In genomic region chr10:5829267-5829666, GRCh38 we compare ENCODE assay signal across 2 cellular contexts.
A peak's percentile ranks its signal among the peaks of the same experiment; 100 is the strongest.
TF ChIP-seq lines count a peak whose summit lies in the region.

No MANE protein-coding gene starts in this region.

TF ChIP-seq in GM23338, 12 proteins besides CTCF, POLR2A, EP300 and RAD21:
- TF ChIP-seq, protein P1, sequence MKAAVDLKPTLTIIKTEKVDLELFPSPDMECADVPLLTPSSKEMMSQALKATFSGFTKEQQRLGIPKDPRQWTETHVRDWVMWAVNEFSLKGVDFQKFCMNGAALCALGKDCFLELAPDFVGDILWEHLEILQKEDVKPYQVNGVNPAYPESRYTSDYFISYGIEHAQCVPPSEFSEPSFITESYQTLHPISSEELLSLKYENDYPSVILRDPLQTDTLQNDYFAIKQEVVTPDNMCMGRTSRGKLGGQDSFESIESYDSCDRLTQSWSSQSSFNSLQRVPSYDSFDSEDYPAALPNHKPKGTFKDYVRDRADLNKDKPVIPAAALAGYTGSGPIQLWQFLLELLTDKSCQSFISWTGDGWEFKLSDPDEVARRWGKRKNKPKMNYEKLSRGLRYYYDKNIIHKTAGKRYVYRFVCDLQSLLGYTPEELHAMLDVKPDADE (IDR thresholded peaks at IDR 0.05): no peak
- TF ChIP-seq REST (IDR thresholded peaks at IDR 0.05; ENCODE audit: unreplicated experiment) (no peak), ZNF331 (CRISPR knock-in tag; IDR thresholded peaks at IDR 0.05; ENCODE audit: low read depth) (no peak), EZH2 (IDR thresholded peaks at IDR 0.05; ENCODE audit: low read depth, unreplicated experiment) (no peak), ZNF114 (CRISPR knock-in tag; IDR thresholded peaks at IDR 0.05) (no peak), NANOG (IDR thresholded peaks at IDR 0.05; ENCODE audit: borderline replicate concordance) (no peak), POLR2AphosphoS5 (IDR thresholded peaks at IDR 0.05; ENCODE audit: low read depth) (no peak), JUNB (IDR thresholded peaks at IDR 0.05; ENCODE audit: unreplicated experiment) (no peak), EZH2phosphoT487 (IDR thresholded peaks at IDR 0.05; ENCODE audit: unreplicated experiment) (no peak), STAT1 (IDR thresholded peaks at IDR 0.05; ENCODE audit: unreplicated experiment) (no peak), CREB1 (CRISPR knock-in tag; IDR thresholded peaks at IDR 0.05; ENCODE audit: low read depth) (no peak)
- TF ChIP-seq, protein P2, sequence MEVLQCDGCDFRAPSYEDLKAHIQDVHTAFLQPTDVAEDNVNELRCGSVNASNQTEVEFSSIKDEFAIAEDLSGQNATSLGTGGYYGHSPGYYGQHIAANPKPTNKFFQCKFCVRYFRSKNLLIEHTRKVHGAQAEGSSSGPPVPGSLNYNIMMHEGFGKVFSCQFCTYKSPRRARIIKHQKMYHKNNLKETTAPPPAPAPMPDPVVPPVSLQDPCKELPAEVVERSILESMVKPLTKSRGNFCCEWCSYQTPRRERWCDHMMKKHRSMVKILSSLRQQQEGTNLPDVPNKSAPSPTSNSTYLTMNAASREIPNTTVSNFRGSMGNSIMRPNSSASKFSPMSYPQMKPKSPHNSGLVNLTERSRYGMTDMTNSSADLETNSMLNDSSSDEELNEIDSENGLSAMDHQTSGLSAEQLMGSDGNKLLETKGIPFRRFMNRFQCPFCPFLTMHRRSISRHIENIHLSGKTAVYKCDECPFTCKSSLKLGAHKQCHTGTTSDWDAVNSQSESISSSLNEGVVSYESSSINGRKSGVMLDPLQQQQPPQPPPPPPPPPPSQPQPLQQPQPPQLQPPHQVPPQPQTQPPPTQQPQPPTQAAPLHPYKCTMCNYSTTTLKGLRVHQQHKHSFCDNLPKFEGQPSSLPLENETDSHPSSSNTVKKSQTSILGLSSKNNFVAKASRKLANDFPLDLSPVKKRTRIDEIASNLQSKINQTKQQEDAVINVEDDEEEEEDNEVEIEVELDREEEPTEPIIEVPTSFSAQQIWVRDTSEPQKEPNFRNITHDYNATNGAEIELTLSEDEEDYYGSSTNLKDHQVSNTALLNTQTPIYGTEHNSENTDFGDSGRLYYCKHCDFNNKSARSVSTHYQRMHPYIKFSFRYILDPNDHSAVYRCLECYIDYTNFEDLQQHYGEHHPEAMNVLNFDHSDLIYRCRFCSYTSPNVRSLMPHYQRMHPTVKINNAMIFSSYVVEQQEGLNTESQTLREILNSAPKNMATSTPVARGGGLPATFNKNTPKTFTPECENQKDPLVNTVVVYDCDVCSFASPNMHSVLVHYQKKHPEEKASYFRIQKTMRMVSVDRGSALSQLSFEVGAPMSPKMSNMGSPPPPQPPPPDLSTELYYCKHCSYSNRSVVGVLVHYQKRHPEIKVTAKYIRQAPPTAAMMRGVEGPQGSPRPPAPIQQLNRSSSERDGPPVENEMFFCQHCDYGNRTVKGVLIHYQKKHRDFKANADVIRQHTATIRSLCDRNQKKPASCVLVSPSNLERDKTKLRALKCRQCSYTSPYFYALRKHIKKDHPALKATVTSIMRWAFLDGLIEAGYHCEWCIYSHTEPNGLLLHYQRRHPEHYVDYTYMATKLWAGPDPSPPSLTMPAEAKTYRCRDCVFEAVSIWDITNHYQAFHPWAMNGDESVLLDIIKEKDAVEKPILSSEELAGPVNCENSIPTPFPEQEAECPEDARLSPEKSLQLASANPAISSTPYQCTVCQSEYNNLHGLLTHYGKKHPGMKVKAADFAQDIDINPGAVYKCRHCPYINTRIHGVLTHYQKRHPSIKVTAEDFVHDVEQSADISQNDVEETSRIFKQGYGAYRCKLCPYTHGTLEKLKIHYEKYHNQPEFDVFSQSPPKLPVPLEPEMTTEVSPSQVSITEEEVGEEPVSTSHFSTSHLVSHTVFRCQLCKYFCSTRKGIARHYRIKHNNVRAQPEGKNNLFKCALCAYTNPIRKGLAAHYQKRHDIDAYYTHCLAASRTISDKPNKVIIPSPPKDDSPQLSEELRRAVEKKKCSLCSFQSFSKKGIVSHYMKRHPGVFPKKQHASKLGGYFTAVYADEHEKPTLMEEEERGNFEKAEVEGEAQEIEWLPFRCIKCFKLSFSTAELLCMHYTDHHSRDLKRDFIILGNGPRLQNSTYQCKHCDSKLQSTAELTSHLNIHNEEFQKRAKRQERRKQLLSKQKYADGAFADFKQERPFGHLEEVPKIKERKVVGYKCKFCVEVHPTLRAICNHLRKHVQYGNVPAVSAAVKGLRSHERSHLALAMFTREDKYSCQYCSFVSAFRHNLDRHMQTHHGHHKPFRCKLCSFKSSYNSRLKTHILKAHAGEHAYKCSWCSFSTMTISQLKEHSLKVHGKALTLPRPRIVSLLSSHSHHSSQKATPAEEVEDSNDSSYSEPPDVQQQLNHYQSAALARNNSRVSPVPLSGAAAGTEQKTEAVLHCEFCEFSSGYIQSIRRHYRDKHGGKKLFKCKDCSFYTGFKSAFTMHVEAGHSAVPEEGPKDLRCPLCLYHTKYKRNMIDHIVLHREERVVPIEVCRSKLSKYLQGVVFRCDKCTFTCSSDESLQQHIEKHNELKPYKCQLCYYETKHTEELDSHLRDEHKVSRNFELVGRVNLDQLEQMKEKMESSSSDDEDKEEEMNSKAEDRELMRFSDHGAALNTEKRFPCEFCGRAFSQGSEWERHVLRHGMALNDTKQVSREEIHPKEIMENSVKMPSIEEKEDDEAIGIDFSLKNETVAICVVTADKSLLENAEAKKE (CRISPR knock-in tag; IDR thresholded peaks at IDR 0.05): no peak
TF ChIP-seq in GM23338: peak in this region for 0.

TF ChIP-seq in K562, 482 proteins besides CTCF, POLR2A, EP300 and RAD21 (continued from another document and continues in another):
- peak; percentile 74 for TF ChIP-seq TAL1 (IDR thresholded peaks at IDR 0.05)
- peak; percentile 67 for TF ChIP-seq ZBTB2 (IDR thresholded peaks at IDR 0.05)
- peak; percentile 60 for TF ChIP-seq GATA2 (CRISPR knock-in tag; IDR thresholded peaks at IDR 0.05)
- 0 out of 2 replicates have a peak, but pooled peaks have one; percentile 13 for TF ChIP-seq ZEB2 (IDR thresholded peaks at IDR 0.05)
- TF ChIP-seq CBFA2T3 (IDR thresholded peaks at IDR 0.05): peak; percentile 74
- no peak for TF ChIP-seq ZNF431 (CRISPR knock-in tag; IDR thresholded peaks at IDR 0.05)
- peak; percentile 77 for TF ChIP-seq ZNF592 (IDR thresholded peaks at IDR 0.05)
- TF ChIP-seq POLR2AphosphoS5 (IDR thresholded peaks at IDR 0.05; ENCODE audit: control insufficient read depth, insufficient read depth, low read depth, low read length): 0 out of 2 replicates have a peak, but pooled peaks have one; percentile 32
- peak; percentile 46; the same call in 1 of the 2 replicates for TF ChIP-seq CC2D1A (IDR thresholded peaks at IDR 0.05)
- 0 out of 2 replicates have a peak, but pooled peaks have one; percentile 10 for TF ChIP-seq ZNF316 (IDR thresholded peaks at IDR 0.05)
- TF ChIP-seq PML (IDR thresholded peaks at IDR 0.05; ENCODE audit: low read length): 0 out of 2 replicates have a peak, but pooled peaks have one; percentile 51
- 0 out of 2 replicates have a peak, but pooled peaks have one; percentile 25 for TF ChIP-seq MEF2D (tag; conservative IDR thresholded peaks at IDR 0.05; ENCODE audit: low read depth)
- TF ChIP-seq ZNF197 (CRISPR knock-in tag; IDR thresholded peaks at IDR 0.05; ENCODE audit: low read depth): no peak
- peak; percentile 81; the same call in 1 of the 2 replicates for TF ChIP-seq DPF2 (IDR thresholded peaks at IDR 0.05)
- peak; percentile 69 for TF ChIP-seq SMARCA4 (IDR thresholded peaks at IDR 0.05)
- TF ChIP-seq NCOR1 (IDR thresholded peaks at IDR 0.05): peak; percentile 34; the same call in 1 of the 2 replicates
- TF ChIP-seq CHAMP1 (IDR thresholded peaks at IDR 0.05): peak; percentile 58
- TF ChIP-seq ARID1B (IDR thresholded peaks at IDR 0.05): peak; percentile 85
- peak; percentile 80 for TF ChIP-seq TCF3 (CRISPR knock-in tag; IDR thresholded peaks at IDR 0.05)
- TF ChIP-seq, protein P3, sequence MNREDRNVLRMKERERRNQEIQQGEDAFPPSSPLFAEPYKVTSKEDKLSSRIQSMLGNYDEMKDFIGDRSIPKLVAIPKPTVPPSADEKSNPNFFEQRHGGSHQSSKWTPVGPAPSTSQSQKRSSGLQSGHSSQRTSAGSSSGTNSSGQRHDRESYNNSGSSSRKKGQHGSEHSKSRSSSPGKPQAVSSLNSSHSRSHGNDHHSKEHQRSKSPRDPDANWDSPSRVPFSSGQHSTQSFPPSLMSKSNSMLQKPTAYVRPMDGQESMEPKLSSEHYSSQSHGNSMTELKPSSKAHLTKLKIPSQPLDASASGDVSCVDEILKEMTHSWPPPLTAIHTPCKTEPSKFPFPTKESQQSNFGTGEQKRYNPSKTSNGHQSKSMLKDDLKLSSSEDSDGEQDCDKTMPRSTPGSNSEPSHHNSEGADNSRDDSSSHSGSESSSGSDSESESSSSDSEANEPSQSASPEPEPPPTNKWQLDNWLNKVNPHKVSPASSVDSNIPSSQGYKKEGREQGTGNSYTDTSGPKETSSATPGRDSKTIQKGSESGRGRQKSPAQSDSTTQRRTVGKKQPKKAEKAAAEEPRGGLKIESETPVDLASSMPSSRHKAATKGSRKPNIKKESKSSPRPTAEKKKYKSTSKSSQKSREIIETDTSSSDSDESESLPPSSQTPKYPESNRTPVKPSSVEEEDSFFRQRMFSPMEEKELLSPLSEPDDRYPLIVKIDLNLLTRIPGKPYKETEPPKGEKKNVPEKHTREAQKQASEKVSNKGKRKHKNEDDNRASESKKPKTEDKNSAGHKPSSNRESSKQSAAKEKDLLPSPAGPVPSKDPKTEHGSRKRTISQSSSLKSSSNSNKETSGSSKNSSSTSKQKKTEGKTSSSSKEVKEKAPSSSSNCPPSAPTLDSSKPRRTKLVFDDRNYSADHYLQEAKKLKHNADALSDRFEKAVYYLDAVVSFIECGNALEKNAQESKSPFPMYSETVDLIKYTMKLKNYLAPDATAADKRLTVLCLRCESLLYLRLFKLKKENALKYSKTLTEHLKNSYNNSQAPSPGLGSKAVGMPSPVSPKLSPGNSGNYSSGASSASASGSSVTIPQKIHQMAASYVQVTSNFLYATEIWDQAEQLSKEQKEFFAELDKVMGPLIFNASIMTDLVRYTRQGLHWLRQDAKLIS (CRISPR knock-in tag; IDR thresholded peaks at IDR 0.05): no peak
- peak; percentile 82; the same call in 1 of the 2 replicates for TF ChIP-seq ADNP (tag; IDR thresholded peaks at IDR 0.05)
